ENCODE assay signal across 19 cellular contexts in genomic region chr21:37827878-37828277, GRCh38.
DNase-seq lines count a peak whose midpoint lies in the region; ATAC-seq, FAIRE-seq and TF ChIP-seq lines count a peak whose summit lies in the region.
"Had no signal": no experiment of that assay in that cellular context is flagged by ENCODE, and none has a peak within 500 bp of the region (broad histone marks: within the 10 kb centered on the region; RNA-seq: fewer than 3 reads in every experiment).

No MANE protein-coding gene starts in this region.

- H3K4me3 ChIP-seq in A549 (no peak overlapping the region), body of pancreas (no peak overlapping the region), mucosa of descending colon (no peak overlapping the region)
- H3K4me3 ChIP-seq: MG63 had no signal

- H3K4me1 ChIP-seq in A549 (peaks cover 25% of the 10 kb centered on the region), body of pancreas (no peaks in the 10 kb centered on the region), mucosa of descending colon (ENCODE audit: low read depth) (peaks cover 27% of the 10 kb centered on the region)

- H3K27ac ChIP-seq in A549, result no peak overlapping the region
- H3K27ac ChIP-seq in body of pancreas, result no peak overlapping the region

- TF ChIP-seq POLR2A in A549 (IDR thresholded peaks at IDR 0.05; ENCODE audit: low read length), result no peak
- TF ChIP-seq POLR2A in body of pancreas (IDR thresholded peaks at IDR 0.05), result no peak

- POLR2A ChIA-PET in A549 (lab: Yijun Ruan, JAX), result no interaction called here

- no peaks in the 10 kb centered on the region for H3K9me3 ChIP-seq in A549
- H3K9me3 ChIP-seq in body of pancreas, result no peaks in the 10 kb centered on the region
- H3K9me3 ChIP-seq in mucosa of descending colon, result no peaks in the 10 kb centered on the region
- H3K9me3 ChIP-seq: MG63, SK-N-SH had no signal

- TF ChIP-seq EP300 in A549 (IDR thresholded peaks at IDR 0.05), result no peak

- no peak for DNase-seq in A549 (ENCODE audit: low read depth in 1 of 2, low spot score in 1 of 2)
- DNase-seq in M059J (ENCODE audit: low read depth), result peak; percentile 14
- DNase-seq in body of pancreas, result no peak
- DNase-seq in mucosa of descending colon, result peak in 2 of 3 donors; percentile 28 to 46
- no peak for DNase-seq in stimulated activated CD8-positive, alpha-beta memory T cell treated with anti-CD3 and anti-CD28 coated beads, Interleukin-4, amount 100 ng/mL, for 48 hours
- no peak for DNase-seq in UCSD-AML1 (lab: John Stamatoyannopoulos, UW; ENCODE audit: unreplicated experiment)
- no peak for DNase-seq in stimulated activated CD4-positive, alpha-beta T cell treated with anti-CD3 and anti-CD28 coated beads, Interleukin-2, amount 100 ng/mL, for 48 hours
- DNase-seq: CD8-positive, alpha-beta memory T cell; GF-D8; H9; MG63; NCI-H1048; NCI-H1436; NCI-H2029 treated with DMSO at 0.1 percent for 48 hours; NCI-H774; RPMI8226; SHP77 treated with DMSO at 0.1 percent for 48 hours; SK-N-SH had no signal

- H3K36me3 ChIP-seq in body of pancreas (replicated peaks in 1 of 2; ENCODE audit: insufficient read depth in 1 of 2, low read depth in 2 of 2) (no peaks in the 10 kb centered on the region), mucosa of descending colon (ENCODE audit: low read depth) (no peaks in the 10 kb centered on the region)
- H3K36me3 ChIP-seq: MG63 had no signal

- FAIRE-seq in A549 (lab: Jason Lieb, UNC), result no peak

- CTCF ChIA-PET in A549 (lab: Yijun Ruan, JAX), result interaction anchor here (0.9 to 1.3 kb wide), 2 partner anchors 34 to 528 kb away, joined by 3 read pairs; no protein-coding TSS in a partner anchor

- no peaks in the 10 kb centered on the region for H3K27me3 ChIP-seq in body of pancreas
- H3K27me3 ChIP-seq: MG63 had no signal

- no peak for TF ChIP-seq RAD21 in A549 (conservative IDR thresholded peaks at IDR 0.05 in 1 of 2, IDR thresholded peaks at IDR 0.05 in 1 of 2)

- intact Hi-C loops in body of pancreas (cut with DNase I), result no loop called here
- intact Hi-C loops in mucosa of descending colon (cut with DNase I, micrococcal nuclease), result no loop called here

- 48% methylated on average over 4 of the region's 4 CpGs for WGBS in A549 (ENCODE audit: missing lambda C conversion rate)
- WGBS in body of pancreas, 2 donors, result 31 to 40% methylated on average over 4 of the region's 4 CpGs

- ATAC-seq in A549, result no peak
- ATAC-seq in body of pancreas, result peak; percentile 9
- ATAC-seq in mucosa of descending colon, result peak; percentile 71
- ATAC-seq in GM18858 (IDR thresholded peaks at IDR 0.05; ENCODE audit: unreplicated experiment), result no peak

- 0 out of 3 replicates have a peak overlapping the region, but pooled peaks have one; percentile 8 for H3K4me2 ChIP-seq in A549
- H3K4me2 ChIP-seq: SK-N-SH had no signal

- TF ChIP-seq CTCF in A549 (IDR thresholded peaks at IDR 0.05) (no peak), body of pancreas (IDR thresholded peaks at IDR 0.05) (no peak), mucosa of descending colon (IDR thresholded peaks at IDR 0.05) (no peak)

TF ChIP-seq in A549, 52 proteins besides CTCF, POLR2A, EP300 and RAD21:
- no peak for TF ChIP-seq NPAS2 (CRISPR knock-in tag; IDR thresholded peaks at IDR 0.05; ENCODE audit: borderline replicate concordance)
- no peak for TF ChIP-seq HOXB13 (CRISPR knock-in tag; IDR thresholded peaks at IDR 0.05; ENCODE audit: low read depth)
- TF ChIP-seq ZNF302 (CRISPR knock-in tag; IDR thresholded peaks at IDR 0.05), result no peak
- TF ChIP-seq, protein P1, sequence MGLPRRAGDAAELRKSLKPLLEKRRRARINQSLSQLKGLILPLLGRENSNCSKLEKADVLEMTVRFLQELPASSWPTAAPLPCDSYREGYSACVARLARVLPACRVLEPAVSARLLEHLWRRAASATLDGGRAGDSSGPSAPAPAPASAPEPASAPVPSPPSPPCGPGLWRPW (IDR thresholded peaks at IDR 0.05), result no peak
- TF ChIP-seq HOXA7 (CRISPR knock-in tag; IDR thresholded peaks at IDR 0.05), result no peak
- TF ChIP-seq CBX2 (IDR thresholded peaks at IDR 0.05; ENCODE audit: borderline replicate concordance, low read depth), result no peak
- no peak for TF ChIP-seq GATA3 (IDR thresholded peaks at IDR 0.05; ENCODE audit: borderline replicate concordance)
- no peak for TF ChIP-seq FOSL2 (IDR thresholded peaks at IDR 0.05)
- no peak for TF ChIP-seq FOSL2 (CRISPR knock-in tag; IDR thresholded peaks at IDR 0.05)
- no peak for TF ChIP-seq EHF (CRISPR knock-in tag; IDR thresholded peaks at IDR 0.05)
- TF ChIP-seq RNF2 (IDR thresholded peaks at IDR 0.05; ENCODE audit: borderline replicate concordance, low read depth), result no peak

Comparison
In these comparisons a context has a peak if more than half of its experiments do, and no peak if none do; other contexts are left out.
1. ATAC-seq: peak in body of pancreas (single experiment) and mucosa of descending colon (single experiment); none in A549 (0 of 2) and GM18858 (single experiment).
2. DNase-seq: peak in M059J (single experiment) and mucosa of descending colon (2 of 3); none in A549 (0 of 2), body of pancreas (0 of 4), stimulated activated CD8-positive, alpha-beta memory T cell treated with anti-CD3 and anti-CD28 coated beads, Interleukin-4, amount 100 ng/mL, for 48 hours (single experiment), UCSD-AML1 (single experiment) and stimulated activated CD4-positive, alpha-beta T cell treated with anti-CD3 and anti-CD28 coated beads, Interleukin-2, amount 100 ng/mL, for 48 hours (0 of 2).